Comparison of ENCODE assay signal across 10 cellular contexts in the genomic region with DNA sequence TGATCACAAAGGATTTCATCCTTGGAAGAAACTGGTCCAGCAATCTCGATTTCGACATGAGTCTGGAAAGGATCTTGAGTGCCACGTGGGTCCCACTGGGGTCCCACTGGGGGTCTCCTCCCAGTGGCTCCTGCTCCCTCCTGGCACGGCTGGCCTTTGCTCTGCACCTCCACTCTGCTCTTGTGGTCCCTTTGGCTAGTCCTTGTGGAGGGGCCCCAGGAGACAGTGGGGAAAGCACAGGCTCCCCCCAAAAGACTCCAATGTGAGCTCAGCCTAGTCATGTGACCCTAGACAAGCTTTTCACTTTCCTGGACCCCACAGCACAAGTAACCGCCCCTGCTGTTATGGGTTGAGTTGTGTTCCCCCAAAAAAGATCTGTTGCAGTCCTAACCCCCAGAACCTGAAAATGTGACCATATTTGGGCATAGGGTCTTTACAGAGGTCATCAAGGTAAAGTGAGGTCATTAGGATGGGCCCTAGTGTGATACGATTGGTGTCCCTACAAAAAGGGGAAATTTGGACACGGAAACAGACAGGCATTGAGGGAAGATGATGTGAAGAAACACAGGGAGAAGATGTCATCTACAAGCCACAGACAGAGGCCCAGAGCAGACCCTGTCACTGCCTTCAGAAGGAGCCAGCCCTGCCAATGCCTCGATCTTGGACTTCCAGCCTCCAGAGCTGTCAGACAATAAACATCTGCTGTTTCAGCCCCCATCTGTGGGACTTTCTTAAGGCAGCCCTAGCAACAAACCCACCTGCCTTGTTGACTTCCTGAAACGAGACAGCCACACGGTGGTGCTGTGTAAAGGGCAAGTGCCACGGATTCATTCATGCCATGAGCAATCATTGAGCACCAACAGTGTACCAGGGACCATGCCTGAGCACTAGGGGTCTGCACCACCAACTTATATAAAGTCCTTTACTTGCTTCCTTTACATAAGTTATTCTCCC.
DNase-seq lines count a peak whose midpoint lies in the region; ATAC-seq and TF ChIP-seq lines count a peak whose summit lies in the region.
"Had no signal": no experiment of that assay in that cellular context is flagged by ENCODE, and none has a peak within 500 bp of the region (broad histone marks: within the 10 kb centered on the region; RNA-seq: fewer than 3 reads in every experiment).

No MANE protein-coding gene starts in this region.

- H3K27ac ChIP-seq in neutrophil: peak overlapping the region; percentile 82

- H3K36me3 ChIP-seq in neutrophil: no peaks in the 10 kb centered on the region

- H3K9me3 Mint-ChIP-seq in activated naive CD8-positive, alpha-beta T cell treated with anti-CD3 and anti-CD28 coated beads, Interleukin-2, amount 50 U/mL, for 24 hours: peaks cover 17% of the 10 kb centered on the region

- no peaks in the 10 kb centered on the region for H3K9me3 ChIP-seq in neutrophil

- ATAC-seq in activated naive CD8-positive, alpha-beta T cell treated with anti-CD3 and anti-CD28 coated beads, Interleukin-2, amount 50 U/mL, for 24 hours: peak; percentile 67
- ATAC-seq in HG02852 (IDR thresholded peaks at IDR 0.05; ENCODE audit: unreplicated experiment) (no peak), HG03135 (IDR thresholded peaks at IDR 0.05; ENCODE audit: unreplicated experiment) (no peak)

- H3K27me3 ChIP-seq in neutrophil: no peaks in the 10 kb centered on the region

- TF ChIP-seq CTCF in LNCaP clone FGC (IDR thresholded peaks at IDR 0.05; ENCODE audit: control insufficient read depth, extremely low read depth, insufficient read depth) (peak; percentile 18; the same call in 1 of the 2 replicates), neutrophil (IDR thresholded peaks at IDR 0.05) (peak; percentile 65)

- H3K27me3 Mint-ChIP-seq in activated naive CD8-positive, alpha-beta T cell treated with anti-CD3 and anti-CD28 coated beads, Interleukin-2, amount 50 U/mL, for 24 hours: peaks cover 1% of the 10 kb centered on the region

- H3K4me3 ChIP-seq in LNCaP clone FGC (ENCODE audit: low read depth, low read length) (no peak overlapping the region), neutrophil (ENCODE audit: low read depth in 1 of 2, low read length in 1 of 2) (no peak overlapping the region)

- no peak overlapping the region for H3K4me3 Mint-ChIP-seq in activated naive CD8-positive, alpha-beta T cell treated with anti-CD3 and anti-CD28 coated beads, Interleukin-2, amount 50 U/mL, for 24 hours

- peak; percentile 19 for DNase-seq in SKM-1 treated with dmso at 0.1 percent for 144 hours (lab: John Stamatoyannopoulos, UW; ENCODE audit: unreplicated experiment)
- no peak for DNase-seq in SKM-1 (lab: John Stamatoyannopoulos, UW; ENCODE audit: unreplicated experiment)
- DNase-seq in LNCaP clone FGC (ENCODE audit: low read depth): no peak
- no peak for DNase-seq in activated naive CD8-positive, alpha-beta T cell treated with anti-CD3 and anti-CD28 coated beads, Interleukin-2, amount 50 U/mL, for 24 hours
- no peak for DNase-seq in cerebellar cortex (ENCODE audit: low spot score)
- DNase-seq: cortex of kidney, NCI-H1694 treated with DMSO at 0.1 percent for 48 hours had no signal

- H3K4me1 Mint-ChIP-seq in activated naive CD8-positive, alpha-beta T cell treated with anti-CD3 and anti-CD28 coated beads, Interleukin-2, amount 50 U/mL, for 24 hours: peaks cover 24% of the 10 kb centered on the region

- H3K27ac Mint-ChIP-seq in activated naive CD8-positive, alpha-beta T cell treated with anti-CD3 and anti-CD28 coated beads, Interleukin-2, amount 50 U/mL, for 24 hours: no peak overlapping the region

- peaks cover 27 to 31% of the 10 kb centered on the region in 2 experiments for H3K4me1 ChIP-seq in neutrophil (ENCODE audit: control insufficient read depth in 1 of 2, insufficient read depth in 1 of 2, low read depth in 1 of 2, low read length in 1 of 2)

- H3K36me3 Mint-ChIP-seq in activated naive CD8-positive, alpha-beta T cell treated with anti-CD3 and anti-CD28 coated beads, Interleukin-2, amount 50 U/mL, for 24 hours (ENCODE audit: low read depth): peaks cover 11% of the 10 kb centered on the region
